Comparison of ENCODE assay signal across 1 cellular context in genomic region chr10:102935939-102936605, GRCh38.
TF ChIP-seq lines count a peak whose summit lies in the region.

No MANE protein-coding gene starts in this region.

TF ChIP-seq in SK-N-SH, 30 proteins besides CTCF, POLR2A, EP300 and RAD21 (continued from another document):
- TF ChIP-seq GATA2 (CRISPR knock-in tag; IDR thresholded peaks at IDR 0.05) (no peak), MXI1 (IDR thresholded peaks at IDR 0.05; ENCODE audit: low read depth, low read length) (no peak), POLR2AphosphoS5 (IDR thresholded peaks at IDR 0.05; ENCODE audit: low read depth, low read length) (no peak), JUND (IDR thresholded peaks at IDR 0.05) (no peak), CHD2 (IDR thresholded peaks at IDR 0.05; ENCODE audit: low read length, partially characterized antibody) (no peak), FOSL2 (IDR thresholded peaks at IDR 0.05; ENCODE audit: borderline replicate concordance, low read depth) (no peak)
TF ChIP-seq in SK-N-SH: peak in this region for 0.
